ENCODE assay signal across 21 cellular contexts in the genomic region with DNA sequence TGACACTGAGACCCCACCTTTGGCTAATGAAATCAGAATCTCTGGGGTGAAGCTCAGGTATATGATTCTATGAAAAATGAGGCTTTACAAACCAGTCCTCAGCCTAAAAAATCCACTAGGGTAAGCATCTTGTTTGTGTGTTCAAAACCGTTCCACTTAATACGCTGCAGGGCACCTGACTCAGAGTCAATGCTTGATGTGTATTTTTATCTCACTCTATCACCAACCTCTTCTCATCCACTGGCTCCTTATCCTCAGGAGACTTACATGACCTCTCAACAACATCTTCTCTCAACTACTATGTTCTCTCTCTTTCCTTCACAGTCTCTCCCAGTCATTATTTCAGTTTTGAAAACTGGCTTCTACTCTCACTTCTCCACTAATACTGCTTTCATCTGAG.
"Had no signal": no experiment of that assay in that cellular context is flagged by ENCODE, and none has a peak within 500 bp of the region (broad histone marks: within the 10 kb centered on the region; RNA-seq: fewer than 3 reads in every experiment).

No MANE protein-coding gene starts in this region.

- DNase-seq: IMR-90, Karpas-422, KG1, MM.1S, NCI-H1092 treated with DMSO at 0.1 percent for 48 hours, NCI-H1436, NCI-H187, NCI-H2029, NCI-H2081 treated with DMSO at 0.1 percent for 48 hours, NCI-H2171, NCI-H226, NCI-H446, NCI-H510A, NCI-H524 treated with DMSO at 0.1 percent for 48 hours, NCI-H69, NCI-H774, SIG-M5 had no signal

- H3K9me3 ChIP-seq: SJSA1 had no signal

- H3K36me3 ChIP-seq: SJSA1 had no signal

- H3K27ac ChIP-seq: RWPE1, SJSA1, SK-N-MC had no signal

- H3K27me3 ChIP-seq: SJSA1 had no signal

- H3K4me3 ChIP-seq: SJSA1, SK-N-MC had no signal

- H3K4me1 ChIP-seq: SJSA1 had no signal

- ATAC-seq: HepG2 had no signal
